ENCODE assay signal across 14 cellular contexts in genomic region chr14:38735006-38735405, GRCh38.
DNase-seq lines count a peak whose midpoint lies in the region; ATAC-seq, FAIRE-seq and TF ChIP-seq lines count a peak whose summit lies in the region.
"Had no signal": no experiment of that assay in that cellular context is flagged by ENCODE, and none has a peak within 500 bp of the region (broad histone marks: within the 10 kb centered on the region; RNA-seq: fewer than 3 reads in every experiment).

No MANE protein-coding gene starts in this region.

- POLR2A ChIA-PET in K562 (lab: Yijun Ruan, JAX): interaction anchor here (0.7 kb wide), 1 partner anchor 15 kb away, joined by 3 read pairs; no protein-coding TSS in a partner anchor

- no peaks in the 10 kb centered on the region for H3K9me3 ChIP-seq in K562 (replicated peaks; ENCODE audit: control insufficient read depth, insufficient read depth, low read depth, low read length)
- H3K9me3 ChIP-seq in esophagus squamous epithelium: no peaks in the 10 kb centered on the region

- H3K79me2 ChIP-seq in K562 (ENCODE audit: control insufficient read depth, insufficient read depth, low read length): no peaks in the 10 kb centered on the region

- BruUV-seq in K562 (replicated peaks; lab: Mats Ljungman, UMichigan): no TSS peak

- no peak for TF ChIP-seq EP300 in K562 (IDR thresholded peaks at IDR 0.05; ENCODE audit: low read length)

- TF ChIP-seq RAD21 in K562 (CRISPR knock-in tag; conservative IDR thresholded peaks at IDR 0.05 in 1 of 2, IDR thresholded peaks at IDR 0.05 in 1 of 2): no peak

- CTCF ChIA-PET in K562 (lab: Yijun Ruan, JAX; ENCODE audit: low intra/inter-chr PET ratio): no interaction called here

- H3K9me1 ChIP-seq in K562 (ENCODE audit: control insufficient read depth, insufficient read depth, low read length): no peaks in the 10 kb centered on the region

- H3K9ac ChIP-seq in K562 (ENCODE audit: insufficient read depth in 1 of 2, low read depth in 2 of 2, low read length in 2 of 2): no peak overlapping the region

- H3K4me3 ChIP-seq in K562 (no peak overlapping the region), esophagus squamous epithelium (no peak overlapping the region)
- H3K4me3 ChIP-seq: GM12878 had no signal

- H3K27me3 ChIP-seq in K562 (ENCODE audit: control insufficient read depth in 2 of 2, insufficient read depth in 2 of 2, low read length in 2 of 2) (no peaks in the 10 kb centered on the region), esophagus squamous epithelium (no peaks in the 10 kb centered on the region)

- H3K36me3 ChIP-seq in K562 (ENCODE audit: control insufficient read depth, insufficient read depth, low read length): no peaks in the 10 kb centered on the region
- H3K36me3 ChIP-seq in esophagus squamous epithelium: no peaks in the 10 kb centered on the region

- no peak overlapping the region for H3K4me2 ChIP-seq in K562 (ENCODE audit: insufficient read depth, low read length)

- TF ChIP-seq POLR2A in K562 (conservative IDR thresholded peaks at IDR 0.05) (no peak), esophagus squamous epithelium (IDR thresholded peaks at IDR 0.05) (no peak)

- H3K4me1 ChIP-seq in K562 (replicated peaks in 1 of 2; ENCODE audit: control insufficient read depth in 2 of 2, insufficient read depth in 2 of 2, low read length in 2 of 2) (no peaks in the 10 kb centered on the region), esophagus squamous epithelium (no peaks in the 10 kb centered on the region)

- no peak for FAIRE-seq in K562 (lab: Jason Lieb, UNC)
- FAIRE-seq: D721Med, GM12878, GM18507 had no signal

- in situ Hi-C loops in K562 (cut with MboI): no loop called here

- H3K27ac ChIP-seq in K562 (ENCODE audit: extremely low read depth, low read depth, low read length) (no peak overlapping the region), esophagus squamous epithelium (no peak overlapping the region)

- intact Hi-C loops in K562 (cut with micrococcal nuclease) (no loop called here), esophagus squamous epithelium (cut with DNase I) (no loop called here)

- DNase-seq in NOMO-1 treated with DMSO at 0.1 percent for 48 hours (lab: John Stamatoyannopoulos, UW; ENCODE audit: unreplicated experiment) (peak; percentile 2), NOMO-1 (lab: John Stamatoyannopoulos, UW; ENCODE audit: unreplicated experiment in 2 of 2) (no peak), MV-4-11 (lab: John Stamatoyannopoulos, UW) (peak; percentile 33), K562 (ENCODE audit: extremely low read depth in 1 of 4, low spot score in 3 of 4) (no peak), esophagus squamous epithelium (lab: John Stamatoyannopoulos, UW) (no peak)
- DNase-seq in activated T-cell treated with anti-CD3 and anti-CD28 coated beads, Interleukin-2, amount 50 U/mL, for 48 hours: no peak
- DNase-seq: CD8-positive, alpha-beta T cell; COR-L47; DMS79; HCEC 1CT; HFFc6 had no signal

- H4K20me1 ChIP-seq in K562 (replicated peaks; ENCODE audit: control insufficient read depth, insufficient read depth, low read length): no peaks in the 10 kb centered on the region

- TF ChIP-seq CTCF in K562 (IDR thresholded peaks at IDR 0.05 in 2 of 3, conservative IDR thresholded peaks at IDR 0.05 in 1 of 3; ENCODE audit: insufficient read depth in 2 of 3, low read depth in 1 of 3, low read length in 3 of 3): no peak
- no peak for TF ChIP-seq CTCF in esophagus squamous epithelium (IDR thresholded peaks at IDR 0.05)

- no peak overlapping the region for H2AFZ ChIP-seq in K562 (ENCODE audit: low read depth, low read length)

- no peak for ATAC-seq in K562
- ATAC-seq: CD8-positive, alpha-beta T cell; GM12878 had no signal

- 0% methylated on average over 5 of the region's 5 CpGs for WGBS in K562 (ENCODE audit: insufficient coverage, low coverage, missing lambda C conversion rate)
- 51 to 69% methylated on average over 5 of the region's 5 CpGs for WGBS in esophagus squamous epithelium, 2 donors

TF ChIP-seq in K562, 482 proteins besides CTCF, POLR2A, EP300 and RAD21:
- TF ChIP-seq KLF10 (CRISPR knock-in tag; IDR thresholded peaks at IDR 0.05) (no peak), RFX1 (IDR thresholded peaks at IDR 0.05) (peak; percentile 57)
- TF ChIP-seq, protein P1, sequence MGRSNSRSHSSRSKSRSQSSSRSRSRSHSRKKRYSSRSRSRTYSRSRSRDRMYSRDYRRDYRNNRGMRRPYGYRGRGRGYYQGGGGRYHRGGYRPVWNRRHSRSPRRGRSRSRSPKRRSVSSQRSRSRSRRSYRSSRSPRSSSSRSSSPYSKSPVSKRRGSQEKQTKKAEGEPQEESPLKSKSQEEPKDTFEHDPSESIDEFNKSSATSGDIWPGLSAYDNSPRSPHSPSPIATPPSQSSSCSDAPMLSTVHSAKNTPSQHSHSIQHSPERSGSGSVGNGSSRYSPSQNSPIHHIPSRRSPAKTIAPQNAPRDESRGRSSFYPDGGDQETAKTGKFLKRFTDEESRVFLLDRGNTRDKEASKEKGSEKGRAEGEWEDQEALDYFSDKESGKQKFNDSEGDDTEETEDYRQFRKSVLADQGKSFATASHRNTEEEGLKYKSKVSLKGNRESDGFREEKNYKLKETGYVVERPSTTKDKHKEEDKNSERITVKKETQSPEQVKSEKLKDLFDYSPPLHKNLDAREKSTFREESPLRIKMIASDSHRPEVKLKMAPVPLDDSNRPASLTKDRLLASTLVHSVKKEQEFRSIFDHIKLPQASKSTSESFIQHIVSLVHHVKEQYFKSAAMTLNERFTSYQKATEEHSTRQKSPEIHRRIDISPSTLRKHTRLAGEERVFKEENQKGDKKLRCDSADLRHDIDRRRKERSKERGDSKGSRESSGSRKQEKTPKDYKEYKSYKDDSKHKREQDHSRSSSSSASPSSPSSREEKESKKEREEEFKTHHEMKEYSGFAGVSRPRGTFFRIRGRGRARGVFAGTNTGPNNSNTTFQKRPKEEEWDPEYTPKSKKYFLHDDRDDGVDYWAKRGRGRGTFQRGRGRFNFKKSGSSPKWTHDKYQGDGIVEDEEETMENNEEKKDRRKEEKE (IDR thresholded peaks at IDR 0.05; ENCODE audit: borderline replicate concordance in 1 of 2, control insufficient read depth in 1 of 2, low read depth in 2 of 2, low read length in 1 of 2): no peak

Comparison
In these comparisons a context has a peak if more than half of its experiments do, and no peak if none do; other contexts are left out.
1. DNase-seq: peak in NOMO-1 treated with DMSO at 0.1 percent for 48 hours (single experiment) and MV-4-11 (single experiment); none in NOMO-1 (0 of 2), K562 (0 of 4), activated T-cell treated with anti-CD3 and anti-CD28 coated beads, Interleukin-2, amount 50 U/mL, for 48 hours (0 of 2) and esophagus squamous epithelium (single experiment).